In the genomic region with DNA sequence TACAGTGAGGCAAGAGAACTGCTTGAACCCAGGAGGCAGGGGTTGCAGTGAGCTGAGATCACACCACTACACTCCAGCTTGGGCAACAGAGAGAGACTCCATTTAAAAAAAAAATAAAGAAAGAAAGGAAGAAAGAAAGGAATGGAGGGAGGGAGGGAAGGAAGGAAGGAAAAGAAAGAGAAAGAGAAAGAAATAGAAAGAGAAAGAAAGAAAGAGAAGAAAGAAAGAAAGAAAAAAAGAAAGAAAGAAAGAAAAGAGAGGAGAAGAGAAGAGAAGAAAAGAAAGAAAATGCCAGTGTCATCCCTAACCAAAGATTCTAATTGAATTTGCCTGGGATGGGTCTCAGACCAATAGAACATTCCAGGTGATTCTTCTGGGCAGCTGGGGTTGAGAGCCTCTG, we compare ENCODE assay signal across 21 cellular contexts. TPM values are rescaled to one million over a fixed set of nuclear protein-coding genes. Genes with fewer than 3 reads are reported as not detected.
"Had no signal": no experiment of that assay in that cellular context is flagged by ENCODE, and none has a peak within 500 bp of the region (broad histone marks: within the 10 kb centered on the region; RNA-seq: fewer than 3 reads in every experiment).

No MANE protein-coding gene starts in this region.

- H3K4me1 Mint-ChIP-seq: activated CD4-positive, alpha-beta T cell treated with anti-CD3 and anti-CD28 coated beads for 36 hours; activated naive CD4-positive, alpha-beta T cell treated with anti-CD3 and anti-CD28 coated beads, Interleukin-2, amount 10 ng/mL, durations not matched to agents 7 days and 5 days; activated T-helper 17 cell treated with anti-CD3 and anti-CD28 coated beads, Interleukin-2, amount 50 U/mL, for 72 hours had no signal

- H3K9me3 Mint-ChIP-seq: activated naive CD4-positive, alpha-beta T cell treated with anti-CD3 and anti-CD28 coated beads, Interleukin-2, amount 10 ng/mL, durations not matched to agents 7 days and 5 days; activated naive CD8-positive, alpha-beta T cell treated with anti-CD3 and anti-CD28 coated beads, Interleukin-2, amount 50 U/mL, for 24 hours; activated T-helper 17 cell treated with anti-CD3 and anti-CD28 coated beads, Interleukin-2, amount 50 U/mL, for 72 hours; neural crest cell; T-helper 2 cell treated with Interferon-gamma antibody and Interleukin-4, amounts not matched to agents 5 μg/mL and 100 μg/mL, for 36 hours had no signal

- ATAC-seq: activated CD4-positive, alpha-beta T cell treated with anti-CD3 and anti-CD28 coated beads for 36 hours; activated naive CD8-positive, alpha-beta T cell treated with anti-CD3 and anti-CD28 coated beads, Interleukin-2, amount 50 U/mL, for 24 hours; activated T-helper 17 cell treated with anti-CD3 and anti-CD28 coated beads, Interleukin-2, amount 50 U/mL, for 72 hours; gastrocnemius medialis had no signal

- H3K4me1 ChIP-seq: colonic mucosa, gastrocnemius medialis had no signal

- H3K36me3 ChIP-seq: brain microvascular endothelial cell, colonic mucosa, gastrocnemius medialis, thoracic aorta, upper lobe of right lung had no signal

- H3K4me3 Mint-ChIP-seq: activated CD4-positive, alpha-beta T cell treated with anti-CD3 and anti-CD28 coated beads for 36 hours; activated naive CD4-positive, alpha-beta T cell treated with anti-CD3 and anti-CD28 coated beads, Interleukin-2, amount 10 ng/mL, durations not matched to agents 7 days and 5 days; activated naive CD8-positive, alpha-beta T cell treated with anti-CD3 and anti-CD28 coated beads, Interleukin-2, amount 50 U/mL, for 24 hours; activated T-helper 17 cell treated with anti-CD3 and anti-CD28 coated beads, Interleukin-2, amount 50 U/mL, for 72 hours; neural crest cell; T-helper 2 cell treated with Interferon-gamma antibody and Interleukin-4, amounts not matched to agents 5 μg/mL and 100 μg/mL, for 36 hours had no signal

- H3K27ac ChIP-seq: brain microvascular endothelial cell, colonic mucosa, gastrocnemius medialis, thoracic aorta, upper lobe of right lung had no signal

- H3K27ac Mint-ChIP-seq: activated CD4-positive, alpha-beta T cell treated with anti-CD3 and anti-CD28 coated beads for 36 hours; activated naive CD4-positive, alpha-beta T cell treated with anti-CD3 and anti-CD28 coated beads, Interleukin-2, amount 10 ng/mL, durations not matched to agents 7 days and 5 days; activated naive CD8-positive, alpha-beta T cell treated with anti-CD3 and anti-CD28 coated beads, Interleukin-2, amount 50 U/mL, for 24 hours; activated T-helper 17 cell treated with anti-CD3 and anti-CD28 coated beads, Interleukin-2, amount 50 U/mL, for 72 hours; progenitor cell of endocrine pancreas; T-helper 2 cell treated with Interferon-gamma antibody and Interleukin-4, amounts not matched to agents 5 μg/mL and 100 μg/mL, for 36 hours had no signal

- DNase-seq: activated CD4-positive, alpha-beta T cell treated with anti-CD3 and anti-CD28 coated beads for 36 hours; activated CD4-positive, alpha-beta T cell treated with anti-CD3 and anti-CD28 coated beads, Interleukin-2, amount 50 U/mL, for 48 hours; activated naive CD4-positive, alpha-beta T cell treated with anti-CD3 and anti-CD28 coated beads, Interleukin-2, amount 10 ng/mL, durations not matched to agents 7 days and 5 days; activated naive CD8-positive, alpha-beta T cell treated with anti-CD3 and anti-CD28 coated beads, Interleukin-2, amount 50 U/mL, for 24 hours; activated T-cell treated with anti-CD3 and anti-CD28 coated beads for 4 hours; anterior cingulate cortex; brain microvascular endothelial cell; central memory CD4-positive, alpha-beta T cell; mammary epithelial cell had no signal

- H3K27me3 ChIP-seq: brain microvascular endothelial cell, colonic mucosa, gastrocnemius medialis, upper lobe of right lung had no signal

- H3K9me3 ChIP-seq: colonic mucosa, gastrocnemius medialis, thoracic aorta, upper lobe of right lung had no signal

- H3K36me3 Mint-ChIP-seq: activated naive CD4-positive, alpha-beta T cell treated with anti-CD3 and anti-CD28 coated beads, Interleukin-2, amount 10 ng/mL, durations not matched to agents 7 days and 5 days had no signal

- FAIRE-seq: keratinocyte, TTC549 had no signal

- H3K4me3 ChIP-seq: colonic mucosa, gastrocnemius medialis, thoracic aorta, upper lobe of right lung had no signal

RNA-seq across cellular contexts. Expression of a gene that starts 4.2 kb away (rescaled TPM):
- total RNA-seq: activated CD4-positive, alpha-beta T cell treated with anti-CD3 and anti-CD28 coated beads for 36 hours; gastrocnemius medialis; mammary epithelial cell; myocyte; osteoblast; upper lobe of right lung had no signal
- polyA plus RNA-seq: mammary epithelial cell had no signal
